Comparison of ENCODE assay signal across 1 cellular context in the genomic region with DNA sequence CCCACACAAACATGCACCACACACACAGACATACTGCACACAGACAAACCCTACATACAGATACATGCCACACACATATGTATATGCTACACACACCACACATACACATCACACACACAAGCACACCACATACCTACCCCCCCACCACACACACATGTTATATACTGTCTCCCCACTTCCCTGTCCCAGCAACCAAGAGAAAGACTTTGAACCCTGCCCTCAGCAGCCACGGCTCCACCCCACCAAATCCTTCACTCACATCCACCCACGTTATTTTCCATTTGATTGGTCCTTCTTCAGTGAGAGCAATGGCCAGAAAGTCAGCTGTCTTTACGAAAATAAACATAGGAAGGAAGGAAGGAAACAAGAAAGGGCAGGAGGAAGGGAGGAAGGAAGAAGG.
TF ChIP-seq lines count a peak whose summit lies in the region.

No MANE protein-coding gene starts in this region.

TF ChIP-seq in H1, 55 proteins besides CTCF, POLR2A, EP300 and RAD21 (continued from another document):
- no peak for TF ChIP-seq ATF2 (IDR thresholded peaks at IDR 0.05; ENCODE audit: low read length)
- TF ChIP-seq SRF (IDR thresholded peaks at IDR 0.05; ENCODE audit: low read depth, low read length): no peak
- TF ChIP-seq RXRA (IDR thresholded peaks at IDR 0.05; ENCODE audit: insufficient read depth, low read depth, low read length): no peak
- TF ChIP-seq, protein P1, sequence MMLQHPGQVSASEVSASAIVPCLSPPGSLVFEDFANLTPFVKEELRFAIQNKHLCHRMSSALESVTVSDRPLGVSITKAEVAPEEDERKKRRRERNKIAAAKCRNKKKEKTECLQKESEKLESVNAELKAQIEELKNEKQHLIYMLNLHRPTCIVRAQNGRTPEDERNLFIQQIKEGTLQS (IDR thresholded peaks at IDR 0.05; ENCODE audit: insufficient read depth, low read depth, low read length): no peak
- no peak for TF ChIP-seq TCF12 (IDR thresholded peaks at IDR 0.05; ENCODE audit: low read depth, low read length)
- TF ChIP-seq BCL11A (IDR thresholded peaks at IDR 0.05; ENCODE audit: low read depth in 2 of 2, low read length in 2 of 2): no peak
- no peak for TF ChIP-seq MAX (IDR thresholded peaks at IDR 0.05)
- no peak for TF ChIP-seq JUND (IDR thresholded peaks at IDR 0.05; ENCODE audit: low read length)
- TF ChIP-seq HDAC6 (IDR thresholded peaks at IDR 0.05; ENCODE audit: low read depth, low read length): no peak
- no peak for TF ChIP-seq CHD1 (IDR thresholded peaks at IDR 0.05; ENCODE audit: low read depth, low read length)
- TF ChIP-seq SP1 (IDR thresholded peaks at IDR 0.05; ENCODE audit: low read depth, low read length): no peak
- TF ChIP-seq YY1 (IDR thresholded peaks at IDR 0.05; ENCODE audit: low read depth, low read length): no peak
- no peak for TF ChIP-seq CEBPB (IDR thresholded peaks at IDR 0.05; ENCODE audit: low read depth, low read length)
- TF ChIP-seq TAF7 (optimal IDR thresholded peaks at IDR 0.05; ENCODE audit: borderline replicate concordance, low read depth, low read length): no peak
- no peak for TF ChIP-seq BRCA1 (IDR thresholded peaks at IDR 0.05; ENCODE audit: low read depth, low read length)
- TF ChIP-seq ASH2L (IDR thresholded peaks at IDR 0.05; ENCODE audit: low read length): no peak
